ENCODE assay signal across 1 cellular context in genomic region chr7:8536431-8536830, GRCh38.
TF ChIP-seq lines count a peak whose summit lies in the region.

No MANE protein-coding gene starts in this region.

TF ChIP-seq in GM23338, 12 proteins besides CTCF, POLR2A, EP300 and RAD21 (continued from another document):
- TF ChIP-seq REST (IDR thresholded peaks at IDR 0.05; ENCODE audit: unreplicated experiment) (no peak), ETS1 (IDR thresholded peaks at IDR 0.05) (no peak)
